Comparison of ENCODE assay signal across 15 cellular contexts in genomic region chr14:81889529-81889928, GRCh38.
DNase-seq lines count a peak whose midpoint lies in the region; ATAC-seq and TF ChIP-seq lines count a peak whose summit lies in the region.
"Had no signal": no experiment of that assay in that cellular context is flagged by ENCODE, and none has a peak within 500 bp of the region (broad histone marks: within the 10 kb centered on the region; RNA-seq: fewer than 3 reads in every experiment).

No MANE protein-coding gene starts in this region.

- no peak for TF ChIP-seq CTCF in right atrium auricular region (IDR thresholded peaks at IDR 0.05)

- H3K4me1 ChIP-seq in right atrium auricular region, result no peaks in the 10 kb centered on the region
- H3K4me1 ChIP-seq in subcutaneous abdominal adipose tissue (ENCODE audit: control insufficient read depth in 5 of 5, insufficient read depth in 5 of 5, low read length in 5 of 5), result peaks cover 0 to 7% (median 0%) of the 10 kb centered on the region in 5 donors
- H3K4me1 ChIP-seq: BE2C had no signal

- ATAC-seq in Right ventricle myocardium inferior (peak; percentile 86), GM21423 (IDR thresholded peaks at IDR 0.05; ENCODE audit: unreplicated experiment) (no peak)
- ATAC-seq: GM12878, HCT116 had no signal

- DNase-seq in Right ventricle myocardium inferior (ENCODE audit: missing footprints) (no peak), right atrium auricular region (ENCODE audit: low spot score) (no peak), MV-4-11 (lab: John Stamatoyannopoulos, UW) (peak; percentile 32), cerebellar cortex (ENCODE audit: low spot score) (peak; percentile 3), NCI-H2107 treated with DMSO at 0.1 percent for 48 hours (lab: John Stamatoyannopoulos, UW; ENCODE audit: unreplicated experiment) (no peak)
- DNase-seq: BE2C; CD4-positive, alpha-beta memory T cell; DMS79; GM23248 had no signal

- no peak overlapping the region for H3K27ac ChIP-seq in right atrium auricular region
- peak overlapping the region; percentile 41 for H3K27ac ChIP-seq in subcutaneous abdominal adipose tissue (ENCODE audit: low read depth, low read length)
- H3K27ac ChIP-seq: C4-2B, GM23248, HL-60 had no signal

- H3K9ac ChIP-seq in subcutaneous abdominal adipose tissue (ENCODE audit: low read length in 5 of 5), result no peak overlapping the region
- H3K9ac ChIP-seq: GM23248 had no signal

- no peaks in the 10 kb centered on the region for H3K27me3 ChIP-seq in right atrium auricular region
- no peaks in the 10 kb centered on the region for H3K27me3 ChIP-seq in subcutaneous abdominal adipose tissue (ENCODE audit: control insufficient read depth in 5 of 5, insufficient read depth in 4 of 5, low read length in 5 of 5)
- H3K27me3 ChIP-seq: BE2C had no signal

- H3K36me3 ChIP-seq in right atrium auricular region (no peaks in the 10 kb centered on the region), subcutaneous abdominal adipose tissue (ENCODE audit: control insufficient read depth in 5 of 5, insufficient read depth in 5 of 5, low read length in 5 of 5) (no peaks in the 10 kb centered on the region)
- H3K36me3 ChIP-seq: BE2C had no signal

- intact Hi-C loops in Right ventricle myocardium inferior (cut with DNase I), result no loop called here

- H3K4me3 ChIP-seq in right atrium auricular region, result no peak overlapping the region
- no peak overlapping the region for H3K4me3 ChIP-seq in subcutaneous abdominal adipose tissue (ENCODE audit: low read depth in 1 of 5, low read length in 5 of 5)
- H3K4me3 ChIP-seq: GM12878, GM23248 had no signal

- no peaks in the 10 kb centered on the region for H3K9me3 ChIP-seq in right atrium auricular region
- H3K9me3 ChIP-seq in subcutaneous abdominal adipose tissue (ENCODE audit: control insufficient read depth in 5 of 5, low read length in 5 of 5), result no peaks in the 10 kb centered on the region
- H3K9me3 ChIP-seq: BE2C had no signal

Comparison
In these comparisons a context has a peak if more than half of its experiments do, and no peak if none do; other contexts are left out.
1. DNase-seq: peak in MV-4-11 (single experiment) and cerebellar cortex (single experiment); none in Right ventricle myocardium inferior (single experiment), right atrium auricular region (single experiment) and NCI-H2107 treated with DMSO at 0.1 percent for 48 hours (single experiment).